ENCODE assay signal across 8 cellular contexts in the genomic region with DNA sequence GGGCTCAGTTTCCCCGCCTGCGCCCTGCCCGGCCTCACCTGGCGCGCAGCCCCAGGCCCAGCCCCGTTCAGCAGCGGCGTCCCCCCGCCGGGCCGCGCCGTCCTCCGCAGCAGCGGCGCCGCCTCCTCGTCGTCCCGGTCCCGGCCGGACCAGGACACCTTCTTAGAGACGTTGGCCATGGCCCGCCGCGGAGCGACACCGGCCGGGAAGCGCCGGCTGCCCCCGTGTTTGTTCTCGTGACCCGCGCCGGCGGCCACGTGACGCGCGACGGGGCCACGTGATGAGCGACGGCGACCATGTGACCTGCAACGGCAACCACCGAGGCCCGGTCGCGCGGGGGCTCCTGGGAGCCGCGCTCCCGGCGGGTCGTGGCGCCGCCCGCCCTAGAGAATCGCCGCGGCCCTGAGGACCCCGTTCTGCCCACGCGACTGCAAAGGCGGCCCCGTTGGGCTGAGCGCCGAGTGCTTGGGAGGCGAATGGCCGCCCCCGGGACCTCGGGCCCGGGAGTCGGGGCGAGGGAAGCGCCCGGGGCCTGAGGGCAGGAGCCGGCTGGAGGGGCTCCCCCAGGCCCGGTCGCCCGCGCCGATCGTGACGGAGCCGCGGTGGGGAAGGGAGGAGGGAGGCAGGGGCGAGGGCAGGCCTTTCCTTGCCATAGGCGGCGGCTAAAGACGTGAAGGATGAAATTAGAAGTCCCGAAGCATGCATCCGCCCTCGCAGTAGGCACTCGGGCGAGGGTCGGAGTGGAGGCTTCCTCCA. TPM values are rescaled to one million over a fixed set of nuclear protein-coding genes. Genes with fewer than 3 reads are reported as not detected.
DNase-seq lines count a peak whose midpoint lies in the region; ATAC-seq, FAIRE-seq and TF ChIP-seq lines count a peak whose summit lies in the region.

A gene with protein sequence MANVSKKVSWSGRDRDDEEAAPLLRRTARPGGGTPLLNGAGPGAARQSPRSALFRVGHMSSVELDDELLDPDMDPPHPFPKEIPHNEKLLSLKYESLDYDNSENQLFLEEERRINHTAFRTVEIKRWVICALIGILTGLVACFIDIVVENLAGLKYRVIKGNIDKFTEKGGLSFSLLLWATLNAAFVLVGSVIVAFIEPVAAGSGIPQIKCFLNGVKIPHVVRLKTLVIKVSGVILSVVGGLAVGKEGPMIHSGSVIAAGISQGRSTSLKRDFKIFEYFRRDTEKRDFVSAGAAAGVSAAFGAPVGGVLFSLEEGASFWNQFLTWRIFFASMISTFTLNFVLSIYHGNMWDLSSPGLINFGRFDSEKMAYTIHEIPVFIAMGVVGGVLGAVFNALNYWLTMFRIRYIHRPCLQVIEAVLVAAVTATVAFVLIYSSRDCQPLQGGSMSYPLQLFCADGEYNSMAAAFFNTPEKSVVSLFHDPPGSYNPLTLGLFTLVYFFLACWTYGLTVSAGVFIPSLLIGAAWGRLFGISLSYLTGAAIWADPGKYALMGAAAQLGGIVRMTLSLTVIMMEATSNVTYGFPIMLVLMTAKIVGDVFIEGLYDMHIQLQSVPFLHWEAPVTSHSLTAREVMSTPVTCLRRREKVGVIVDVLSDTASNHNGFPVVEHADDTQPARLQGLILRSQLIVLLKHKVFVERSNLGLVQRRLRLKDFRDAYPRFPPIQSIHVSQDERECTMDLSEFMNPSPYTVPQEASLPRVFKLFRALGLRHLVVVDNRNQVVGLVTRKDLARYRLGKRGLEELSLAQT (minus strand): TSS at position 233 of the 756 bp plus-strand sequence. CDS start 54 bp downstream, at position 179.

- peak within 1 kb of the TSS; percentile 74 to 98 for H3K4me3 ChIP-seq in right atrium auricular region

- H3K36me3 Mint-ChIP-seq in T-helper 2 cell treated with Interferon-gamma antibody and Interleukin-4, amounts not matched to agents 5 μg/mL and 100 μg/mL, for 36 hours (ENCODE audit: low read depth) = peaks cover 1% of the 10 kb centered on the region

- no peaks in the 10 kb centered on the region for H3K9me3 Mint-ChIP-seq in T-helper 2 cell treated with Interferon-gamma antibody and Interleukin-4, amounts not matched to agents 5 μg/mL and 100 μg/mL, for 36 hours

- H3K4me1 ChIP-seq in right atrium auricular region = peaks cover 0 to 35% of the 10 kb centered on the region in 2 donors

- peak within 1 kb of the TSS; percentile 84 to 94 for H3K27ac ChIP-seq in right atrium auricular region

- peak within 1 kb of the TSS; percentile 85 for H3K27ac Mint-ChIP-seq in T-helper 2 cell treated with Interferon-gamma antibody and Interleukin-4, amounts not matched to agents 5 μg/mL and 100 μg/mL, for 36 hours

- peaks cover 12% of the 10 kb centered on the region for H3K4me1 Mint-ChIP-seq in T-helper 2 cell treated with Interferon-gamma antibody and Interleukin-4, amounts not matched to agents 5 μg/mL and 100 μg/mL, for 36 hours (ENCODE audit: low read depth)

- peak within 1 kb of the TSS; percentile 89 for H3K4me3 Mint-ChIP-seq in T-helper 2 cell treated with Interferon-gamma antibody and Interleukin-4, amounts not matched to agents 5 μg/mL and 100 μg/mL, for 36 hours

- H3K9me3 ChIP-seq in right atrium auricular region = no peaks in the 10 kb centered on the region

- FAIRE-seq in GM12892 (lab: Jason Lieb, UNC) (peak; percentile 99), urothelium cell line (lab: Jason Lieb, UNC) (peak; percentile 94)

- DNase-seq in GM12892 (ENCODE audit: insufficient read length) = peak; percentile 99
- peak; percentile 32 for DNase-seq in NCI-H1105 treated with DMSO at 0.1 percent for 48 hours (lab: John Stamatoyannopoulos, UW)
- peak; percentile 93 for DNase-seq in T-helper 2 cell treated with Interferon-gamma antibody and Interleukin-4, amounts not matched to agents 5 μg/mL and 100 μg/mL, for 36 hours (ENCODE audit: low spot score)
- peak in 57 of 58 donors; percentile 37 to 94 (median 82) for DNase-seq in anterior cingulate cortex (lab: John Stamatoyannopoulos, UW)
- DNase-seq in right atrium auricular region (ENCODE audit: low spot score) = peak; percentile 94
- peak; percentile 72 for DNase-seq in putamen (ENCODE audit: low spot score)
- peak; percentile 98 for DNase-seq in urothelium cell line (ENCODE audit: low spot score)

- H3K27me3 Mint-ChIP-seq in T-helper 2 cell treated with Interferon-gamma antibody and Interleukin-4, amounts not matched to agents 5 μg/mL and 100 μg/mL, for 36 hours (ENCODE audit: low read depth) = no peaks in the 10 kb centered on the region

- H3K27me3 ChIP-seq in right atrium auricular region = no peaks in the 10 kb centered on the region

- no peaks in the 10 kb centered on the region for H3K36me3 ChIP-seq in right atrium auricular region

- peak in 1 of 2 donors; percentile 36 for TF ChIP-seq CTCF in right atrium auricular region (IDR thresholded peaks at IDR 0.05)

- ATAC-seq in HG02642 (IDR thresholded peaks at IDR 0.05; ENCODE audit: poor library complexity, unreplicated experiment) = peak; percentile 90

- peak; percentile 90 for TF ChIP-seq POLR2A in GM12892 (IDR thresholded peaks at IDR 0.05; ENCODE audit: low read depth, low read length)

RNA-seq across cellular contexts. Expression of the gene that starts here (rescaled TPM):
- 14.7 TPM for polyA plus RNA-seq in GM12892 (2012; ENCODE audit: missing spikeins)
- 10 to 100 TPM; 19.4 to 31.7 TPM for total RNA-seq in right atrium auricular region

Comparison
In these comparisons a context has a peak if more than half of its experiments do, and no peak if none do; other contexts are left out.
1. Peak in every context shown above with its lines: DNase-seq, ATAC-seq, H3K4me3 ChIP-seq and H3K27ac ChIP-seq.
2. DNase-seq: peak in every context shown above with its lines; median percentile 99 in GM12892; 98 in urothelium cell line; 94 in right atrium auricular region; 93 in T-helper 2 cell treated with Interferon-gamma antibody and Interleukin-4, amounts not matched to agents 5 μg/mL and 100 μg/mL, for 36 hours; 82 in anterior cingulate cortex; 72 in putamen; 32 in NCI-H1105 treated with DMSO at 0.1 percent for 48 hours.